Comparison of ENCODE assay signal across 8 cellular contexts in genomic region chr17:2400877-2401425, GRCh38. TPM values are rescaled to one million over a fixed set of nuclear protein-coding genes. Genes with fewer than 3 reads are reported as not detected.
DNase-seq lines count a peak whose midpoint lies in the region; ATAC-seq, FAIRE-seq and TF ChIP-seq lines count a peak whose summit lies in the region.

Gene MNT (minus strand): TSS chr17:2401060. CDS start chr17:2400712, 348 bp downstream.

- H2AFZ ChIP-seq in H1 (ENCODE audit: low read length) = peak within 1 kb of the TSS; percentile 75; the same call in 1 of the 2 replicates

- H3K79me1 ChIP-seq in H1 (ENCODE audit: low read depth, low read length) = peaks cover 17% of the 10 kb centered on the region

- H3K9ac ChIP-seq in H1 (replicated peaks in 1 of 4; ENCODE audit: extremely low read depth in 1 of 4, low read depth in 3 of 4, low read length in 3 of 4) = peak within 1 kb of the TSS; percentile 63 to 83 (median 82)

- peaks cover 1 to 10% of the 10 kb centered on the region in 2 experiments for H4K20me1 ChIP-seq in H1 (replicated peaks in 1 of 2; ENCODE audit: control insufficient read depth in 1 of 2, insufficient read depth in 2 of 2, low read length in 2 of 2)

- H3K4me3 Mint-ChIP-seq in CD8-positive, alpha-beta T cell = peak within 1 kb of the TSS; percentile 99
- H3K4me3 Mint-ChIP-seq in activated CD8-positive, alpha-beta memory T cell treated with anti-CD3 and anti-CD28 coated beads, Interleukin-2, amount 10 ng/mL, durations not matched to agents 7 days and 5 days = peak within 1 kb of the TSS; percentile 94

- no peaks in the 10 kb centered on the region for H3K36me3 ChIP-seq in CD8-positive, alpha-beta T cell (ENCODE audit: insufficient read depth, low read length)
- no peaks in the 10 kb centered on the region for H3K36me3 ChIP-seq in H1 (ENCODE audit: control insufficient read depth in 2 of 4, insufficient read depth in 4 of 4, low read length in 3 of 4)
- no peaks in the 10 kb centered on the region for H3K36me3 ChIP-seq in mesodermal cell (ENCODE audit: control insufficient read depth, insufficient read depth, low read length)

- H3K23me2 ChIP-seq in H1 (ENCODE audit: low read depth, low read length) = peaks cover 22% of the 10 kb centered on the region

- peak within 1 kb of the TSS; percentile 100 for H3K27ac Mint-ChIP-seq in CD8-positive, alpha-beta T cell
- H3K27ac Mint-ChIP-seq in activated CD8-positive, alpha-beta memory T cell treated with anti-CD3 and anti-CD28 coated beads, Interleukin-2, amount 10 ng/mL, durations not matched to agents 7 days and 5 days = peak within 1 kb of the TSS; percentile 96

- H4K91ac ChIP-seq in H1 (replicated peaks; ENCODE audit: insufficient read length, low read length) = peak within 1 kb of the TSS; percentile 90

- H3K4me1 ChIP-seq in CD8-positive, alpha-beta T cell (ENCODE audit: insufficient read depth, low read length) = peaks cover 41% of the 10 kb centered on the region
- peaks cover 7 to 31% (median 22%) of the 10 kb centered on the region in 4 experiments for H3K4me1 ChIP-seq in H1 (replicated peaks in 1 of 4; ENCODE audit: control insufficient read depth in 3 of 4, insufficient read depth in 4 of 4, low read length in 3 of 4)
- H3K4me1 ChIP-seq in mesodermal cell (ENCODE audit: control insufficient read depth, insufficient read depth, low read length, poor library complexity, severe bottlenecking) = peaks cover 46% of the 10 kb centered on the region

- TF ChIP-seq RAD21 in H1 (IDR thresholded peaks at IDR 0.05 in 1 of 2, conservative IDR thresholded peaks at IDR 0.05 in 1 of 2; ENCODE audit: low read depth in 2 of 2, low read length in 2 of 2) = no peak; a peak in 1 of 4 replicates

- H3K18ac ChIP-seq in H1 (ENCODE audit: extremely low read depth, low read length) = peak within 1 kb of the TSS; percentile 60

- no peak within 1 kb of the TSS for H2BK20ac ChIP-seq in H1 (ENCODE audit: low read length)

- TF ChIP-seq POLR2A in H1 (IDR thresholded peaks at IDR 0.05; ENCODE audit: control extremely low read depth in 1 of 2, low read depth in 2 of 2, low read length in 2 of 2) = peak in 1 of 2 experiments; percentile 41; a peak in 2 of 3 replicates

- no peaks in the 10 kb centered on the region for H3K9me3 ChIP-seq in CD8-positive, alpha-beta T cell (ENCODE audit: low read length)
- H3K9me3 ChIP-seq in H1 (ENCODE audit: insufficient read depth in 2 of 2, low read depth in 1 of 2, low read length in 1 of 2) (no peaks in the 10 kb centered on the region), mesodermal cell (ENCODE audit: control insufficient read depth, low read length) (no peaks in the 10 kb centered on the region)

- peak within 1 kb of the TSS; percentile 93 for H4K8ac ChIP-seq in H1 (ENCODE audit: extremely low read depth, insufficient read depth, low read length)

- peak in 1 of 2 experiments; percentile 90; a peak in 2 of 3 replicates for TF ChIP-seq EP300 in H1 (IDR thresholded peaks at IDR 0.05; ENCODE audit: borderline replicate concordance in 1 of 2, low read depth in 2 of 2, low read length in 2 of 2)

- TF ChIP-seq CTCF in CD8-positive, alpha-beta T cell (IDR thresholded peaks at IDR 0.05) = no peak
- TF ChIP-seq CTCF in H1 (IDR thresholded peaks at IDR 0.05; ENCODE audit: control extremely low read depth in 1 of 3, insufficient read depth in 1 of 3, low read depth in 1 of 3, low read length in 3 of 3) = no peak

- H3K27me3 ChIP-seq in CD8-positive, alpha-beta T cell (ENCODE audit: insufficient read depth, low read length) = no peaks in the 10 kb centered on the region
- H3K27me3 ChIP-seq in H1 (replicated peaks in 1 of 4; ENCODE audit: control insufficient read depth in 3 of 4, extremely low read depth in 1 of 4, insufficient read depth in 3 of 4, low read length in 3 of 4) = peaks cover 0 to 2% (median 0%) of the 10 kb centered on the region in 4 experiments; a peak in 2 of 7 replicates

- H2BK12ac ChIP-seq in H1 (ENCODE audit: low read depth, low read length) = peak within 1 kb of the TSS; percentile 97

- no peak within 1 kb of the TSS for H2BK15ac ChIP-seq in H1 (ENCODE audit: low read length)

- WGBS in H1 (ENCODE audit: extremely low coverage in 1 of 2, insufficient coverage in 1 of 2, insufficient read length in 1 of 2, insufficient replicate concordance in 2 of 2, low coverage in 1 of 2, low lambda C conversion rate in 2 of 2, missing lambda C conversion rate in 1 of 2), 2 experiments = 0% methylated on average over 9 of the region's 51 CpGs; no CpG with 5 or more reads in 1 of the 2 experiments
- 0 to 1% methylated on average over 35 to 37 of the region's 51 CpGs for WGBS in mesodermal cell (ENCODE audit: insufficient coverage in 2 of 2), 2 experiments

- peaks cover 40% of the 10 kb centered on the region for H3K4me1 Mint-ChIP-seq in CD8-positive, alpha-beta T cell (ENCODE audit: low read depth)
- H3K4me1 Mint-ChIP-seq in activated CD8-positive, alpha-beta memory T cell treated with anti-CD3 and anti-CD28 coated beads, Interleukin-2, amount 10 ng/mL, durations not matched to agents 7 days and 5 days = peaks cover 48% of the 10 kb centered on the region

- H3K79me2 ChIP-seq in H1 (ENCODE audit: control insufficient read depth in 1 of 2, insufficient read depth in 2 of 2, low read length in 2 of 2) = peaks cover 0 to 26% of the 10 kb centered on the region in 2 experiments; a peak in 2 of 4 replicates

- no peak within 1 kb of the TSS for H3K14ac ChIP-seq in H1 (ENCODE audit: insufficient read length)

- FAIRE-seq in H1 (lab: Jason Lieb, UNC) = no peak

- peak within 1 kb of the TSS; percentile 94 to 97 for H3K4me2 ChIP-seq in H1 (ENCODE audit: insufficient read depth in 1 of 2, low read depth in 2 of 2, low read length in 2 of 2)

- CTCF ChIA-PET in CD8-positive, alpha-beta T cell (lab: Charles Lee) = interaction anchor here (1.0 to 4.8 kb wide), 4 partner anchors 9 to 49 kb away, joined by 3 to 35 read pairs (median 12); no protein-coding TSS in a partner anchor
- CTCF ChIA-PET in activated CD8-positive, alpha-beta memory T cell treated with anti-CD3 and anti-CD28 coated beads, Interleukin-2, amount 10 ng/mL, durations not matched to agents 7 days and 5 days (lab: Charles Lee) = interaction anchor here (1.5 to 7.3 kb wide), 7 partner anchors 8 to 48 kb away, joined by 5 to 94 read pairs (median 14); no protein-coding TSS in a partner anchor
- CTCF ChIA-PET in H1 (lab: Charles Lee; ENCODE audit: partially characterized antibody) = interaction anchor here (0.8 to 8.8 kb wide), 6 partner anchors 9 to 448 kb away, joined by 3 to 80 read pairs (median 5); no protein-coding TSS in a partner anchor

- peak within 1 kb of the TSS; percentile 97 for H2BK5ac ChIP-seq in H1 (ENCODE audit: low read depth, low read length)

- POLR2A ChIA-PET in CD8-positive, alpha-beta T cell (lab: Charles Lee) = interaction anchor here (0.8 to 4.6 kb wide), 11 partner anchors 9 to 1742 kb away, joined by 3 to 67 read pairs (median 4); partner anchors contain the start of genes CYB5D2, METTL16, PAFAH1B1 and RILP
- POLR2A ChIA-PET in H1 (lab: Charles Lee; ENCODE audit: partially characterized antibody) = interaction anchor here (0.6 to 8.8 kb wide), 19 partner anchors 11 to 309 kb away, joined by 3 to 193 read pairs (median 4); partner anchors contain the start of genes SMG6, SRR and TSR1

- peak within 1 kb of the TSS; percentile 99 for H3K27ac ChIP-seq in CD8-positive, alpha-beta T cell (ENCODE audit: low read depth, low read length)
- H3K27ac ChIP-seq in H1 (ENCODE audit: low read depth, low read length) (peak within 1 kb of the TSS; percentile 94), mesodermal cell (ENCODE audit: low read depth, low read length, severe bottlenecking) (peak within 1 kb of the TSS; percentile 99)

- peak within 1 kb of the TSS; percentile 80 for H3K4ac ChIP-seq in H1 (replicated peaks; ENCODE audit: insufficient read length, low read depth, low read length)

- peak within 1 kb of the TSS; percentile 63 for H4K5ac ChIP-seq in H1 (ENCODE audit: insufficient read length, low read depth, low read length)

- no peak within 1 kb of the TSS for H3K23ac ChIP-seq in H1 (ENCODE audit: insufficient read length)

- peak; percentile 53 for ATAC-seq in CD8-positive, alpha-beta T cell
- peak; percentile 12 for ATAC-seq in GM19468 (IDR thresholded peaks at IDR 0.05; ENCODE audit: extremely low read depth, unreplicated experiment)
- ATAC-seq in activated CD8-positive, alpha-beta memory T cell treated with anti-CD3 and anti-CD28 coated beads, Interleukin-2, amount 10 ng/mL, durations not matched to agents 7 days and 5 days = peak; percentile 42

- peaks cover 17% of the 10 kb centered on the region for H3K36me3 Mint-ChIP-seq in CD8-positive, alpha-beta T cell
- no peaks in the 10 kb centered on the region for H3K36me3 Mint-ChIP-seq in activated CD8-positive, alpha-beta memory T cell treated with anti-CD3 and anti-CD28 coated beads, Interleukin-2, amount 10 ng/mL, durations not matched to agents 7 days and 5 days

- H2AK5ac ChIP-seq in H1 (ENCODE audit: low read depth, low read length) = no peak within 1 kb of the TSS

- H3K27me3 Mint-ChIP-seq in CD8-positive, alpha-beta T cell (ENCODE audit: low read depth) = no peaks in the 10 kb centered on the region
- no peaks in the 10 kb centered on the region for H3K27me3 Mint-ChIP-seq in activated CD8-positive, alpha-beta memory T cell treated with anti-CD3 and anti-CD28 coated beads, Interleukin-2, amount 10 ng/mL, durations not matched to agents 7 days and 5 days

- no peak within 1 kb of the TSS for H2BK120ac ChIP-seq in H1 (replicated peaks; ENCODE audit: low read depth, low read length)

- peak within 1 kb of the TSS; percentile 33 for H3K56ac ChIP-seq in H1 (replicated peaks; ENCODE audit: insufficient read length, low read depth, low read length)

- no peaks in the 10 kb centered on the region for H3K9me3 Mint-ChIP-seq in CD8-positive, alpha-beta T cell
- no peaks in the 10 kb centered on the region for H3K9me3 Mint-ChIP-seq in activated CD8-positive, alpha-beta memory T cell treated with anti-CD3 and anti-CD28 coated beads, Interleukin-2, amount 10 ng/mL, durations not matched to agents 7 days and 5 days (ENCODE audit: low read depth)

- DNase-seq in CD8-positive, alpha-beta T cell = peak; percentile 88 to 96 (median 93)
- DNase-seq in HT-29 (ENCODE audit: low spot score) (peak; percentile 84), NOMO-1 (lab: John Stamatoyannopoulos, UW; ENCODE audit: unreplicated experiment in 2 of 2) (peak; percentile 92 to 96), H1 (ENCODE audit: low read depth in 1 of 2, low spot score in 2 of 2) (peak; percentile 82 to 93)
- DNase-seq in activated CD8-positive, alpha-beta memory T cell treated with anti-CD3 and anti-CD28 coated beads, Interleukin-2, amount 10 ng/mL, durations not matched to agents 7 days and 5 days = peak; percentile 95
- DNase-seq in stimulated activated CD8-positive, alpha-beta memory T cell treated with anti-CD3 and anti-CD28 coated beads, Interleukin-15, amount 100 ng/mL, for 1 hour (ENCODE audit: low read depth) = peak; percentile 83

- intact Hi-C loops in CD8-positive, alpha-beta T cell (cut with DNase I, micrococcal nuclease) = loop anchor here (1.0 to 5.0 kb wide), 16 partner anchors 8 to 1492 kb away; partner anchors contain the start of genes PAFAH1B1 (in 2 of the 2), SMG6 (in 2 of the 2), SRR (in 2 of the 2) and TSR1 (in 2 of the 2)

- H3K4me3 ChIP-seq in CD8-positive, alpha-beta T cell (ENCODE audit: low read depth, low read length) = peak within 1 kb of the TSS; percentile 71
- H3K4me3 ChIP-seq in H1 (ENCODE audit: extremely low read depth in 1 of 4, insufficient read depth in 2 of 4, low read depth in 3 of 4, low read length in 4 of 4) (peak within 1 kb of the TSS; percentile 84 to 96 (median 86)), mesodermal cell (ENCODE audit: extremely low read depth, insufficient read depth, low read length, poor library complexity, severe bottlenecking) (peak within 1 kb of the TSS; percentile 87)

RNA-seq across cellular contexts. Expression of gene MNT, which starts in this region (rescaled TPM):
- total RNA-seq in CD8-positive, alpha-beta T cell = 100 to 1,000 TPM; 105 to 114 TPM
- total RNA-seq in HT-29 (2014; rRNA removed; shearing (Covaris generic)) = 32.9 and 49.6 TPM in 2 replicates
- 10 to 100 TPM; 26.0 to 31.9 TPM for total RNA-seq in activated CD8-positive, alpha-beta memory T cell treated with anti-CD3 and anti-CD28 coated beads, Interleukin-2, amount 10 ng/mL, durations not matched to agents 7 days and 5 days
- 16.3 and 17.3 TPM in 2 replicates for total RNA-seq in H1 (2021; fragmentation: NEBNext Ultra II Directional; extraction: Animal tissue kit (Norgen Biotek cat#: 25700))
- polyA plus RNA-seq in H1 (2011; rRNA removed) = 5.0 and 9.0 TPM in 2 replicates
- polyA plus RNA-seq in H1 (2011; cell fraction: cytosol; rRNA removed) = 6.1 TPM
- polyA plus RNA-seq in H1 (2011; cell fraction: nucleus; rRNA removed) = 12.8 TPM
- polyA plus RNA-seq in H1 (2012, experiment 1 of 2) = 10.9 to 15.7 TPM (median 13.9 TPM) in 4 replicates
- 7.1 TPM for polyA plus RNA-seq in H1 (2012, experiment 2 of 2)
- polyA plus RNA-seq in H1 (2013, experiment 1 of 2) = 12.5 TPM
- polyA plus RNA-seq in H1 (2013, experiment 2 of 2) = 10.8 TPM
- polyA minus RNA-seq in H1 (2011; rRNA and poly(A)+ RNA removed) = 3.2 and 4.2 TPM in 2 replicates
- polyA minus RNA-seq in H1 (2011; cell fraction: cytosol; rRNA and poly(A)+ RNA removed) = 8.7 TPM
- polyA minus RNA-seq in H1 (2011; cell fraction: nucleus; rRNA and poly(A)+ RNA removed) = 6.2 TPM
- polyA plus RNA-seq in mesodermal cell (2013, experiment 1 of 2) = 15.3 TPM
- 12.7 TPM for polyA plus RNA-seq in mesodermal cell (2013, experiment 2 of 2)

Comparison
In these comparisons a context has a peak if more than half of its experiments do, and no peak if none do; other contexts are left out.
1. Peak in every context shown above with its lines: DNase-seq, ATAC-seq, H3K4me3 ChIP-seq and H3K27ac ChIP-seq.